Comparison of ENCODE assay signal across 27 cellular contexts in genomic region chr10:18162021-18162631, GRCh38. TPM values are rescaled to one million over a fixed set of nuclear protein-coding genes. Genes with fewer than 3 reads are reported as not detected.
DNase-seq lines count a peak whose midpoint lies in the region; ATAC-seq, FAIRE-seq and TF ChIP-seq lines count a peak whose summit lies in the region.
"Had no signal": no experiment of that assay in that cellular context is flagged by ENCODE, and none has a peak within 500 bp of the region (broad histone marks: within the 10 kb centered on the region; RNA-seq: fewer than 3 reads in every experiment).

No MANE protein-coding gene starts in this region.

- TF ChIP-seq CTCF in cardiac muscle cell (IDR thresholded peaks at IDR 0.05; ENCODE audit: low read depth, low read length) (no peak), heart right ventricle (IDR thresholded peaks at IDR 0.05) (no peak), neural cell (IDR thresholded peaks at IDR 0.05; ENCODE audit: poor library complexity, severe bottlenecking) (no peak), HepG2 (CRISPR knock-in tag; IDR thresholded peaks at IDR 0.05) (no peak)

- intact Hi-C loops in heart right ventricle (cut with DNase I): no loop called here
- intact Hi-C loops in HepG2 (cut with micrococcal nuclease; ENCODE audit: unreplicated experiment): no loop called here

- no peak overlapping the region for H2AFZ ChIP-seq in neural cell (ENCODE audit: low read depth, low read length)
- H2AFZ ChIP-seq in HepG2 (ENCODE audit: low read length): no peak overlapping the region
- H2AFZ ChIP-seq: PC-9 had no signal

- in situ Hi-C loops in HepG2 (cut with HindIII; ENCODE audit: extremely low pct_ligation_motif_present, low pct_unique_long_range_greater_than_20kb): no loop called here

- TF ChIP-seq EP300 in neural cell (conservative IDR thresholded peaks at IDR 0.05; ENCODE audit: poor library complexity, severe bottlenecking) (no peak), HepG2 (IDR thresholded peaks at IDR 0.05; ENCODE audit: low read depth in 2 of 2, low read length in 2 of 2) (no peak), HepG2 (CRISPR knock-in tag; IDR thresholded peaks at IDR 0.05; ENCODE audit: borderline replicate concordance) (no peak)

- DNase-seq in cardiac muscle cell (ENCODE audit: low read depth in 1 of 2, low spot score in 1 of 2) (no peak), heart right ventricle (no peak), SJCRH30 (no peak), activated T-cell treated with anti-CD3 and anti-CD28 coated beads for 4 hours (no peak), HepG2 (ENCODE audit: low spot score) (no peak)
- DNase-seq: AML-193; CD4-positive, alpha-beta T cell; DMS79; EL; GDM1; HCEC 1CT; NCI-H1092; NCI-H1417 treated with DMSO at 0.1 percent for 48 hours; NCI-H1694 treated with DMSO at 0.1 percent for 48 hours; NCI-H2081; NCI-H446; NCI-H526 treated with DMSO at 0.1 percent for 48 hours; PC-9 had no signal

- no peaks in the 10 kb centered on the region for H3F3A ChIP-seq in neural cell (ENCODE audit: insufficient read depth, low read length, poor library complexity, severe bottlenecking)

- WGBS in heart right ventricle, 2 donors: 75 to 91% methylated on average over 7 of the region's 7 CpGs
- whole genome bisulfite sequencing in HepG2 (ENCODE audit: low lambda C conversion rate): 36% methylated on average over 7 of the region's 7 CpGs

- no peaks in the 10 kb centered on the region for H3K79me2 ChIP-seq in neural cell (replicated peaks; ENCODE audit: insufficient read depth, low read length)
- H3K79me2 ChIP-seq in HepG2 (ENCODE audit: insufficient read depth, low read length): no peaks in the 10 kb centered on the region

- H3K27ac ChIP-seq in cardiac muscle cell (peak overlapping the region; percentile 2), heart right ventricle (no peak overlapping the region), neural cell (ENCODE audit: low read length) (peak overlapping the region; percentile 10), SJCRH30 (no peak overlapping the region), HepG2 (ENCODE audit: extremely low read length, insufficient read depth, low read length) (no peak overlapping the region)
- H3K27ac ChIP-seq: A549; BLaER1 treated with 17β-estradiol and CSF1 and Interleukin-3, amounts not matched to agents 10 nM and 100 nM; PC-9 had no signal

- H3K9me3 ChIP-seq in cardiac muscle cell (ENCODE audit: low read depth) (no peaks in the 10 kb centered on the region), heart right ventricle (no peaks in the 10 kb centered on the region), endocrine pancreas (ENCODE audit: control insufficient read depth, low read length) (no peaks in the 10 kb centered on the region), neural cell (ENCODE audit: low read length) (no peaks in the 10 kb centered on the region), SJCRH30 (replicated peaks) (no peaks in the 10 kb centered on the region), HepG2 (ENCODE audit: low read length) (no peaks in the 10 kb centered on the region)
- H3K9me3 ChIP-seq: A549; BLaER1 treated with 17β-estradiol and CSF1 and Interleukin-3, amounts not matched to agents 10 nM and 100 nM had no signal

- no peaks in the 10 kb centered on the region for H3K27me3 ChIP-seq in cardiac muscle cell
- no peaks in the 10 kb centered on the region for H3K27me3 ChIP-seq in heart right ventricle
- H3K27me3 ChIP-seq in endocrine pancreas (ENCODE audit: control insufficient read depth, insufficient read depth, low read length): no peaks in the 10 kb centered on the region
- no peaks in the 10 kb centered on the region for H3K27me3 ChIP-seq in neural cell (ENCODE audit: insufficient read depth, low read depth, low read length)
- no peaks in the 10 kb centered on the region for H3K27me3 ChIP-seq in SJCRH30
- peaks cover 0 to 7% of the 10 kb centered on the region in 2 experiments; a peak in 1 of 5 replicates for H3K27me3 ChIP-seq in HepG2 (ENCODE audit: control insufficient read depth in 1 of 2, insufficient read depth in 2 of 2, low read length in 2 of 2)
- H3K27me3 ChIP-seq: BLaER1 treated with 17β-estradiol and CSF1 and Interleukin-3, amounts not matched to agents 10 nM and 100 nM had no signal

- H3K4me2 ChIP-seq in neural cell (ENCODE audit: low read length): no peak overlapping the region
- H3K4me2 ChIP-seq in HepG2 (ENCODE audit: low read depth, low read length): no peak overlapping the region
- H3K4me2 ChIP-seq: A549; BLaER1 treated with 17β-estradiol and CSF1 and Interleukin-3, amounts not matched to agents 10 nM and 100 nM; PC-9 had no signal

- CTCF ChIA-PET in HepG2 (lab: Yijun Ruan, JAX; ENCODE audit: low intra/inter-chr PET ratio, low total read pairs): no interaction called here

- H3K4me3 ChIP-seq in cardiac muscle cell (no peak overlapping the region), heart right ventricle (no peak overlapping the region), endocrine pancreas (ENCODE audit: control insufficient read depth, insufficient read depth, low read length) (peak overlapping the region; percentile 41), neural cell (ENCODE audit: low read length) (no peak overlapping the region), SJCRH30 (no peak overlapping the region), HepG2 (replicated peaks in 1 of 3; ENCODE audit: insufficient read depth in 1 of 3, low read depth in 2 of 3, low read length in 3 of 3) (no peak overlapping the region)
- H3K4me3 ChIP-seq: A549; BLaER1 treated with 17β-estradiol and CSF1 and Interleukin-3, amounts not matched to agents 10 nM and 100 nM; GM12878; PC-9 had no signal

- no TSS peak for BruUV-seq in HepG2 (replicated peaks; lab: Mats Ljungman, UMichigan)

- H3K36me3 ChIP-seq in cardiac muscle cell (peaks cover 11% of the 10 kb centered on the region), heart right ventricle (no peaks in the 10 kb centered on the region), endocrine pancreas (ENCODE audit: control insufficient read depth, insufficient read depth, low read length) (no peaks in the 10 kb centered on the region), neural cell (ENCODE audit: insufficient read depth, low read length) (no peaks in the 10 kb centered on the region), SJCRH30 (no peaks in the 10 kb centered on the region), HepG2 (replicated peaks in 1 of 2; ENCODE audit: control insufficient read depth in 1 of 2, insufficient read depth in 2 of 2, low read length in 2 of 2) (no peaks in the 10 kb centered on the region)
- H3K36me3 ChIP-seq: BLaER1 treated with 17β-estradiol and CSF1 and Interleukin-3, amounts not matched to agents 10 nM and 100 nM had no signal

- no peaks in the 10 kb centered on the region for H3K9me2 ChIP-seq in neural cell (ENCODE audit: insufficient read depth, low read length)

- ATAC-seq in heart right ventricle: no peak
- ATAC-seq in HepG2: no peak
- ATAC-seq: A549, GM12878, Right ventricle myocardium inferior had no signal

- H3K4me1 ChIP-seq in cardiac muscle cell (ENCODE audit: low read depth): peaks cover 9% of the 10 kb centered on the region
- H3K4me1 ChIP-seq in heart right ventricle: peaks cover 0 to 24% (median 9%) of the 10 kb centered on the region in 9 donors
- peaks cover 10% of the 10 kb centered on the region for H3K4me1 ChIP-seq in endocrine pancreas (ENCODE audit: control insufficient read depth, insufficient read depth, low read length)
- peaks cover 16% of the 10 kb centered on the region for H3K4me1 ChIP-seq in SJCRH30
- H3K4me1 ChIP-seq in HepG2 (ENCODE audit: insufficient read depth, low read length): no peaks in the 10 kb centered on the region
- H3K4me1 ChIP-seq: A549; BLaER1 treated with 17β-estradiol and CSF1 and Interleukin-3, amounts not matched to agents 10 nM and 100 nM had no signal

- H4K20me1 ChIP-seq in neural cell (ENCODE audit: insufficient read depth) (no peaks in the 10 kb centered on the region), HepG2 (ENCODE audit: insufficient read depth, low read length) (no peaks in the 10 kb centered on the region)
- H4K20me1 ChIP-seq: BLaER1 treated with 17β-estradiol and CSF1 and Interleukin-3, amounts not matched to agents 10 nM and 100 nM had no signal

- FAIRE-seq in HepG2 (lab: Jason Lieb, UNC): no peak
- FAIRE-seq: A549, GM12878, H1 had no signal

- POLR2A ChIA-PET in HepG2 (lab: Yijun Ruan, JAX): no interaction called here

- TF ChIP-seq POLR2A in HepG2 (IDR thresholded peaks at IDR 0.05; ENCODE audit: insufficient read depth in 1 of 2, low read depth in 2 of 2, low read length in 2 of 2): no peak

- H3K9ac ChIP-seq in endocrine pancreas (ENCODE audit: control insufficient read depth, insufficient read depth, low read length) (no peak overlapping the region), neural cell (ENCODE audit: low read length) (no peak overlapping the region), HepG2 (ENCODE audit: insufficient read depth, low read depth, low read length) (no peak overlapping the region)
- H3K9ac ChIP-seq: BLaER1 treated with 17β-estradiol and CSF1 and Interleukin-3, amounts not matched to agents 10 nM and 100 nM had no signal

- TF ChIP-seq RAD21 in neural cell (conservative IDR thresholded peaks at IDR 0.05) (no peak), HepG2 (CRISPR knock-in tag; IDR thresholded peaks at IDR 0.05) (no peak)

RNA-seq across cellular contexts. Expression of gene CACNB2, which starts 21.9 kb away (rescaled TPM):
- total RNA-seq in cardiac muscle cell (134 and 172 TPM in 2 replicates), heart right ventricle (10 to 100 TPM; 22.3 to 71.1 (median 38.8) TPM), HepG2 (2016; rRNA removed; fragmentation: Illumina TruSeq; extraction: Trizol) (not detected in 2 replicates)
- polyA plus RNA-seq in cardiac muscle cell (101 and 119 TPM in 2 replicates), heart right ventricle (10 to 100 TPM in 1 of 2 donors, 1 to 10 TPM in 1; 8.9 to 16.8 TPM), neural cell (14.3 and 16.4 TPM in 2 replicates), HepG2 (2011; rRNA removed) (not detected in 2 replicates)
- polyA minus RNA-seq in neural cell: 24.6 and 34.6 TPM in 2 replicates
- total RNA-seq in SJCRH30 (2014; rRNA removed; shearing (Covaris generic)): 0.04 TPM in 1 of 2 replicates, not detected in the other
- total RNA-seq in HepG2 (2016; cell fraction: cytosol; rRNA removed; fragmentation: Illumina TruSeq; extraction: Trizol; ENCODE audit: low read depth): not detected in 2 replicates
- not detected in 2 replicates for total RNA-seq in HepG2 (2016; cell fraction: insoluble cytoplasmic fraction; rRNA removed; fragmentation: Illumina TruSeq; extraction: Trizol)
- total RNA-seq in HepG2 (2016; cell fraction: membrane; rRNA removed; fragmentation: Illumina TruSeq; extraction: Trizol): not detected in 2 replicates
- not detected in 2 replicates for total RNA-seq in HepG2 (2016; cell fraction: nucleus; rRNA removed; fragmentation: Illumina TruSeq; extraction: Trizol)
- not detected in 2 replicates for polyA plus RNA-seq in HepG2 (2011; cell fraction: cytosol; rRNA removed)
- not detected in 2 replicates for polyA plus RNA-seq in HepG2 (2011; cell fraction: nucleus; rRNA removed)
- 1.3 and 1.9 TPM in 2 replicates for polyA plus RNA-seq in HepG2 (2012)
- not detected in 2 replicates for polyA plus RNA-seq in HepG2 (2016; cell fraction: cytosol; fragmentation: Illumina TruSeq; extraction: Trizol; ENCODE audit: low read depth)
- polyA plus RNA-seq in HepG2 (2016; cell fraction: insoluble cytoplasmic fraction; fragmentation: Illumina TruSeq; extraction: Trizol; ENCODE audit: low read depth): not detected in 2 replicates
- not detected in 2 replicates for polyA plus RNA-seq in HepG2 (2016; cell fraction: membrane; fragmentation: Illumina TruSeq; extraction: Trizol; ENCODE audit: low read depth)
- polyA plus RNA-seq in HepG2 (2016; cell fraction: nucleus; fragmentation: Illumina TruSeq; extraction: Trizol; ENCODE audit: insufficient read depth, low read depth): not detected in 2 replicates
- 0.30 TPM in 1 of 2 replicates, not detected in the other for polyA minus RNA-seq in HepG2 (2011; rRNA and poly(A)+ RNA removed; ENCODE audit: low replicate concordance)
- polyA minus RNA-seq in HepG2 (2011; cell fraction: cytosol; rRNA and poly(A)+ RNA removed): not detected in 2 replicates
- under 0.01 TPM in 1 of 2 replicates, not detected in the other for polyA minus RNA-seq in HepG2 (2011; cell fraction: nucleus; rRNA and poly(A)+ RNA removed)
- total RNA-seq: PC-9, RPMI7951, SK-MEL-5 had no signal
- polyA plus RNA-seq: A549 had no signal

Comparison
In these comparisons a context has a peak if more than half of its experiments do, and no peak if none do; other contexts are left out.
1. H3K27ac ChIP-seq: peak in cardiac muscle cell (single experiment) and neural cell (single experiment); none in heart right ventricle (0 of 10), SJCRH30 (single experiment) and HepG2 (single experiment).
2. RNA of gene CACNB2, which starts 21.9 kb away (total RNA-seq): 134 to 172 TPM in cardiac muscle cell and 22.3 to 71.1 TPM in heart right ventricle; 0.04 TPM in SJCRH30 and not detected in HepG2; every median in the first group is over 10 times any median in the second.